ENCODE assay signal across 7 cellular contexts in the genomic region with DNA sequence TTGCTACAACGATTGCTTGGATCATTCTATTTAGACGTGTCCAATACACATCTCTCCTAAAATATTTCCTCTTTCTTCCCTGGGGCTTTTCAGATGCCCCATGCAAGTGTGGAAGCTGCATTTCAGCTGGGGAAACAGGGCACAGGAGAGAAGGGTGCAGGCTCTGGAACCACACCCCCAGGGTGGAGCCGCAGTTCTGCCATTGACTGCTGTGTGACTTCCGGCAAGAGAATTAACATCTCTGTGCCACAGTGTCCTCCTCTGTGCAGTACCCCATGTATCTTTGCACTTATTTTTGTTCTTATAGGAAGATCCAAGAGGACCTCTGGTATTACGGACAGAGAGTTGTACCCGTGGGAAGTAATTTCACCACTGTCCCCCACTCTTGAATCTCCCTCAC.
"Had no signal": no experiment of that assay in that cellular context is flagged by ENCODE, and none has a peak within 500 bp of the region (broad histone marks: within the 10 kb centered on the region; RNA-seq: fewer than 3 reads in every experiment).

No MANE protein-coding gene starts in this region.

- H3K27ac ChIP-seq: GM23248 had no signal

- H3K9me3 ChIP-seq: HAP-1 had no signal

- H3K27ac Mint-ChIP-seq: H9, HFFc6 had no signal

- H3K4me3 ChIP-seq: GM23248, HAP-1 had no signal

- H3K36me3 ChIP-seq: HAP-1 had no signal

- H3K4me1 ChIP-seq: HAP-1 had no signal

- DNase-seq: GM23248, GOT3, HCEC 1CT had no signal

- H3K4me3 Mint-ChIP-seq: H9, HFFc6 had no signal

- FAIRE-seq: H54 had no signal

- H2AFZ ChIP-seq: GM23248 had no signal

- H3K9ac ChIP-seq: GM23248 had no signal
